Comparison of ENCODE assay signal across 14 cellular contexts in the genomic region with DNA sequence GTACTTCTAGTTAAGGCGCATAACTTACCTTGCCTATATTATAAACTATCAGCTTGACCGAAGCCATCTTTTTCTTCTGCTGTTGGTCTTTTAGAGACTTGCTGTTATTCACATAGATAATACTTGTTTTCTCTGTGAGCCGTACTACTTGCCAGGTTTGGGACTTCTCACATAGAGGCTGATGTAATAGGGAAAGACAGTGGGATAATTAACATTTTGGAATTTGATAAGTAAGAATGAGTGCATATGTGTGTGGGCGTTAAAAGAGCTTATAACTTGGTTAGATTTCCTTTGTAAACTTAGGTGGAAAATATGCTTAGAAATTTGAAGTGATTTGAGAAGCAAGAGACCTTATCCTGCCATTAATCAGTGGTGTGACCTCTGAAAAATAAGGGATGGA. TPM values are rescaled to one million over a fixed set of nuclear protein-coding genes. Genes with fewer than 3 reads are reported as not detected.
DNase-seq lines count a peak whose midpoint lies in the region; ATAC-seq, FAIRE-seq and TF ChIP-seq lines count a peak whose summit lies in the region.
"Had no signal": no experiment of that assay in that cellular context is flagged by ENCODE, and none has a peak within 500 bp of the region (broad histone marks: within the 10 kb centered on the region; RNA-seq: fewer than 3 reads in every experiment).

No MANE protein-coding gene starts in this region.

- peak; percentile 17 for FAIRE-seq in keratinocyte (lab: Jason Lieb, UNC)

- peak overlapping the region; percentile 54 for H3K9ac ChIP-seq in keratinocyte (ENCODE audit: control insufficient read depth, extremely low read depth, insufficient read depth, low read length)

- no TSS peak for BruUV-seq in MCF 10A (replicated peaks; lab: Mats Ljungman, UMichigan)

- peak overlapping the region; percentile 75 for H3K27ac Mint-ChIP-seq in MCF 10A (ENCODE audit: low read depth, unreplicated experiment)
- H3K27ac Mint-ChIP-seq in activated T-helper 1 cell treated with anti-CD3 and anti-CD28 coated beads, Interleukin-12 subunit alpha, Interleukin-12 subunit beta, Interleukin-2, Interleukin-4 antibody, amounts not matched to agents 30 ng/mL and 10 ng/mL and 1 ng/mL, durations not matched to agents 14 hours and 24 hours and 36 hours, result peak overlapping the region; percentile 41
- H3K27ac Mint-ChIP-seq in type B pancreatic cell, result peak overlapping the region; percentile 17

- H3K27me3 ChIP-seq in breast epithelium (no peaks in the 10 kb centered on the region), keratinocyte (ENCODE audit: control insufficient read depth, extremely low read depth, insufficient read depth, low read length) (no peaks in the 10 kb centered on the region), prostate gland (replicated peaks; ENCODE audit: insufficient read depth) (no peaks in the 10 kb centered on the region)

- H3K27me3 Mint-ChIP-seq in MCF 10A (ENCODE audit: insufficient read depth, unreplicated experiment) (no peaks in the 10 kb centered on the region), type B pancreatic cell (no peaks in the 10 kb centered on the region)
- no peaks in the 10 kb centered on the region for H3K27me3 Mint-ChIP-seq in activated T-helper 1 cell treated with anti-CD3 and anti-CD28 coated beads, Interleukin-12 subunit alpha, Interleukin-12 subunit beta, Interleukin-2, Interleukin-4 antibody, amounts not matched to agents 30 ng/mL and 10 ng/mL and 1 ng/mL, durations not matched to agents 14 hours and 24 hours and 36 hours (ENCODE audit: insufficient read depth)

- H2AFZ ChIP-seq in keratinocyte (ENCODE audit: control insufficient read depth, low read length), result no peak overlapping the region

- no peak for TF ChIP-seq CTCF in MCF 10A (IDR thresholded peaks at IDR 0.05; ENCODE audit: unreplicated experiment)
- TF ChIP-seq CTCF in breast epithelium (IDR thresholded peaks at IDR 0.05), result no peak
- no peak for TF ChIP-seq CTCF in keratinocyte (optimal IDR thresholded peaks at IDR 0.05 in 1 of 3, IDR thresholded peaks at IDR 0.05 in 1 of 3, conservative IDR thresholded peaks at IDR 0.05 in 1 of 3; ENCODE audit: extremely low read depth in 1 of 3, insufficient read depth in 2 of 3, low read length in 3 of 3)
- no peak for TF ChIP-seq CTCF in type B pancreatic cell (conservative IDR thresholded peaks at IDR 0.05)
- TF ChIP-seq CTCF in prostate gland (IDR thresholded peaks at IDR 0.05), result no peak

- peak overlapping the region; percentile 80 for H3K4me2 ChIP-seq in keratinocyte (ENCODE audit: control insufficient read depth, extremely low read depth, insufficient read depth, low read depth, low read length)

- 89% methylated on average over 4 of the region's 4 CpGs for WGBS in prostate gland

- peaks cover 68% of the 10 kb centered on the region for H3K79me2 ChIP-seq in keratinocyte (ENCODE audit: control insufficient read depth, insufficient read depth, low read length)

- no peaks in the 10 kb centered on the region for H3K9me3 Mint-ChIP-seq in MCF 10A (ENCODE audit: unreplicated experiment)
- no peaks in the 10 kb centered on the region for H3K9me3 Mint-ChIP-seq in activated T-helper 1 cell treated with anti-CD3 and anti-CD28 coated beads, Interleukin-12 subunit alpha, Interleukin-12 subunit beta, Interleukin-2, Interleukin-4 antibody, amounts not matched to agents 30 ng/mL and 10 ng/mL and 1 ng/mL, durations not matched to agents 14 hours and 24 hours and 36 hours
- peaks cover 5% of the 10 kb centered on the region for H3K9me3 Mint-ChIP-seq in type B pancreatic cell

- peak; percentile 41 for DNase-seq in MCF 10A (ENCODE audit: unreplicated experiment)
- DNase-seq in breast epithelium (ENCODE audit: low spot score in 2 of 2), result no peak
- no peak for DNase-seq in activated T-helper 1 cell treated with anti-CD3 and anti-CD28 coated beads, Interleukin-12 subunit alpha, Interleukin-12 subunit beta, Interleukin-2, Interleukin-4 antibody, amounts not matched to agents 30 ng/mL and 10 ng/mL and 1 ng/mL, durations not matched to agents 14 hours and 24 hours and 36 hours (ENCODE audit: low spot score)
- DNase-seq in keratinocyte (ENCODE audit: low read depth, low spot score), result no peak
- no peak for DNase-seq in type B pancreatic cell (ENCODE audit: extremely low spot score, unreplicated experiment)
- no peak for DNase-seq in prostate gland (ENCODE audit: low spot score)
- no peak for DNase-seq in NCI-H1092 (lab: John Stamatoyannopoulos, UW)
- DNase-seq: activated CD4-positive, alpha-beta T cell treated with anti-CD3 and anti-CD28 coated beads for 48 hours; DMS79; kidney glomerular epithelial cell; NCI-H1930; NCI-H526 treated with DMSO at 0.1 percent for 48 hours had no signal

- H3K36me3 Mint-ChIP-seq in MCF 10A (ENCODE audit: insufficient read depth, unreplicated experiment) (peaks cover 10% of the 10 kb centered on the region), type B pancreatic cell (peaks cover 27% of the 10 kb centered on the region)
- H3K36me3 Mint-ChIP-seq in activated T-helper 1 cell treated with anti-CD3 and anti-CD28 coated beads, Interleukin-12 subunit alpha, Interleukin-12 subunit beta, Interleukin-2, Interleukin-4 antibody, amounts not matched to agents 30 ng/mL and 10 ng/mL and 1 ng/mL, durations not matched to agents 14 hours and 24 hours and 36 hours (ENCODE audit: low read depth), result peaks cover 12% of the 10 kb centered on the region

- H4K20me1 ChIP-seq in keratinocyte (ENCODE audit: control insufficient read depth, extremely low read depth, insufficient read depth, low read length), result no peaks in the 10 kb centered on the region

- no peak for TF ChIP-seq POLR2A in breast epithelium (IDR thresholded peaks at IDR 0.05)
- no peak for TF ChIP-seq POLR2A in prostate gland (IDR thresholded peaks at IDR 0.05)

- H3K9me3 ChIP-seq in breast epithelium, result no peaks in the 10 kb centered on the region
- no peaks in the 10 kb centered on the region for H3K9me3 ChIP-seq in keratinocyte (ENCODE audit: control insufficient read depth, low read depth, low read length)
- H3K9me3 ChIP-seq in prostate gland, result no peaks in the 10 kb centered on the region

- POLR2A ChIA-PET in MCF 10A (lab: Yijun Ruan, JAX), result interaction anchor here (0.7 to 8.6 kb wide), 12 partner anchors 10 to 663 kb away, joined by 3 to 84 read pairs (median 6); a partner anchor contains a TSS

- H3K36me3 ChIP-seq in breast epithelium (no peaks in the 10 kb centered on the region), keratinocyte (ENCODE audit: control insufficient read depth in 2 of 2, extremely low read depth in 1 of 2, insufficient read depth in 2 of 2, low read length in 2 of 2) (peaks cover 0 to 9% of the 10 kb centered on the region in 2 experiments), prostate gland (no peaks in the 10 kb centered on the region)

- H3K4me3 Mint-ChIP-seq in MCF 10A (ENCODE audit: unreplicated experiment) (peak overlapping the region; percentile 48), type B pancreatic cell (peak overlapping the region; percentile 14)
- H3K4me3 Mint-ChIP-seq in activated T-helper 1 cell treated with anti-CD3 and anti-CD28 coated beads, Interleukin-12 subunit alpha, Interleukin-12 subunit beta, Interleukin-2, Interleukin-4 antibody, amounts not matched to agents 30 ng/mL and 10 ng/mL and 1 ng/mL, durations not matched to agents 14 hours and 24 hours and 36 hours, result peak overlapping the region; percentile 41

- CTCF ChIA-PET in MCF 10A (lab: Yijun Ruan, JAX), result interaction anchor here (0.7 to 1.3 kb wide), 4 partner anchors 9 to 815 kb away, joined by 3 to 7 read pairs (median 4); no protein-coding TSS in a partner anchor

- H3K4me1 Mint-ChIP-seq in MCF 10A (ENCODE audit: insufficient read depth, unreplicated experiment) (peaks cover 42% of the 10 kb centered on the region), type B pancreatic cell (ENCODE audit: unreplicated experiment) (peaks cover 32% of the 10 kb centered on the region)
- peaks cover 65% of the 10 kb centered on the region for H3K4me1 Mint-ChIP-seq in activated T-helper 1 cell treated with anti-CD3 and anti-CD28 coated beads, Interleukin-12 subunit alpha, Interleukin-12 subunit beta, Interleukin-2, Interleukin-4 antibody, amounts not matched to agents 30 ng/mL and 10 ng/mL and 1 ng/mL, durations not matched to agents 14 hours and 24 hours and 36 hours (ENCODE audit: low read depth)

- ATAC-seq in GM19035 (IDR thresholded peaks at IDR 0.05; ENCODE audit: unreplicated experiment), result no peak

- H3K9me1 ChIP-seq in keratinocyte (ENCODE audit: control insufficient read depth, extremely low read depth, insufficient read depth, low read length), result no peaks in the 10 kb centered on the region

- dilution Hi-C loops in keratinocyte (cut with MboI; ENCODE audit: extremely low pct_ligation_motif_present, low sequenced_read_pairs), result no loop called here

- intact Hi-C loops in MCF 10A (cut with micrococcal nuclease) (no loop called here), breast epithelium (cut with DNase I; ENCODE audit: low total_unique reads) (no loop called here), prostate gland (cut with DNase I) (no loop called here)
- intact Hi-C loops in activated T-helper 1 cell treated with anti-CD3 and anti-CD28 coated beads, Interleukin-12 subunit alpha, Interleukin-12 subunit beta, Interleukin-2, Interleukin-4 antibody, amounts not matched to agents 30 ng/mL and 10 ng/mL and 1 ng/mL, durations not matched to agents 14 hours and 24 hours and 36 hours (cut with micrococcal nuclease), result loop anchor here (5.0 kb wide), 1 partner anchor 275 kb away; a partner anchor contains a TSS

- H3K27ac ChIP-seq in breast epithelium, result no peak overlapping the region
- peak overlapping the region; percentile 79 for H3K27ac ChIP-seq in keratinocyte (ENCODE audit: control insufficient read depth, insufficient read depth, low read length)
- H3K27ac ChIP-seq in prostate gland, result no peak overlapping the region

- no peak overlapping the region for H3K4me3 ChIP-seq in breast epithelium
- H3K4me3 ChIP-seq in keratinocyte (ENCODE audit: control insufficient read depth in 2 of 3, extremely low read depth in 1 of 3, insufficient read depth in 2 of 3, low read depth in 1 of 3, low read length in 3 of 3), result peak overlapping the region in 2 of 3 experiments; percentile 16 to 40
- no peak overlapping the region for H3K4me3 ChIP-seq in prostate gland
- H3K4me3 ChIP-seq: skin epidermis had no signal

- H3K4me1 ChIP-seq in breast epithelium (peaks cover 0 to 10% of the 10 kb centered on the region in 2 donors), keratinocyte (ENCODE audit: control insufficient read depth, extremely low read depth, insufficient read depth, low read length) (peaks cover 63% of the 10 kb centered on the region), prostate gland (replicated peaks) (no peaks in the 10 kb centered on the region)

RNA-seq across cellular contexts. Expression of a gene that starts 47.8 kb away (rescaled TPM):
- total RNA-seq in MCF 10A (2022) (149 TPM in 2 replicates), breast epithelium (100 to 1,000 TPM; 131 to 172 (median 149) TPM), type B pancreatic cell (ENCODE audit: low replicate concordance) (67.9 and 79.2 TPM in 2 replicates), prostate gland (10 to 100 TPM; 35.9 to 62.4 TPM)
- total RNA-seq in activated T-helper 1 cell treated with anti-CD3 and anti-CD28 coated beads, Interleukin-12 subunit alpha, Interleukin-12 subunit beta, Interleukin-2, Interleukin-4 antibody, amounts not matched to agents 30 ng/mL and 10 ng/mL and 1 ng/mL, durations not matched to agents 14 hours and 24 hours and 36 hours, result 29.0 and 31.5 TPM in 2 replicates
- polyA plus RNA-seq in keratinocyte, result 20.0 to 31.4 TPM (median 27.7 TPM) in 3 replicates
- polyA plus RNA-seq in keratinocyte (2011; ENCODE audit: low read depth), result 9.4 TPM
- polyA plus RNA-seq in keratinocyte (2011; cell fraction: cytosol; rRNA removed), result 16.5 and 32.7 TPM in 2 replicates
- 60.2 and 68.2 TPM in 2 replicates for polyA plus RNA-seq in keratinocyte (2011; cell fraction: nucleus; rRNA removed)
- 12.4 and 39.3 TPM in 2 replicates for polyA plus RNA-seq in keratinocyte (2012; ENCODE audit: low replicate concordance)
- polyA minus RNA-seq in keratinocyte, result 104 to 223 TPM (median 134 TPM) in 3 replicates
- polyA minus RNA-seq in keratinocyte (2011; cell fraction: cytosol; rRNA and poly(A)+ RNA removed), result 21.3 TPM
- polyA minus RNA-seq in keratinocyte (2011; cell fraction: nucleus; rRNA and poly(A)+ RNA removed), result 105 and 219 TPM in 2 replicates

Comparison
In these comparisons a context has a peak if more than half of its experiments do, and no peak if none do; other contexts are left out.
1. H3K27ac Mint-ChIP-seq: peak in every context shown above with its lines; median percentile 75 in MCF 10A; 41 in activated T-helper 1 cell treated with anti-CD3 and anti-CD28 coated beads, Interleukin-12 subunit alpha, Interleukin-12 subunit beta, Interleukin-2, Interleukin-4 antibody, amounts not matched to agents 30 ng/mL and 10 ng/mL and 1 ng/mL, durations not matched to agents 14 hours and 24 hours and 36 hours; 17 in type B pancreatic cell.
2. H3K4me3 ChIP-seq: peak in keratinocyte (2 of 3); none in breast epithelium (0 of 3) and prostate gland (0 of 2).
3. Peak in every context shown above with its lines, with median percentiles within 50 percentile points of each other: H3K4me3 Mint-ChIP-seq.